ENCODE assay signal across 8 cellular contexts in genomic region chr6:37499433-37500293, GRCh38. TPM values are rescaled to one million over a fixed set of nuclear protein-coding genes. Genes with fewer than 3 reads are reported as not detected.
DNase-seq lines count a peak whose midpoint lies in the region; ATAC-seq and TF ChIP-seq lines count a peak whose summit lies in the region.

Gene CCDC167 (minus strand): TSS chr6:37499893. CDS start chr6:37499863, 30 bp downstream.

- H3K9ac ChIP-seq in H9 (ENCODE audit: extremely low read depth, insufficient read length, low read length): peak within 1 kb of the TSS; percentile 86

- peak within 1 kb of the TSS; percentile 97 to 99 (median 98) for H3K27ac Mint-ChIP-seq in H9
- H3K27ac Mint-ChIP-seq in activated T-helper 2 cell treated with anti-CD3 and anti-CD28 coated beads, Interferon-gamma antibody, Interleukin-2, Interleukin-4, amounts not matched to agents 10 μg/mL and 5 μg/mL and 100 μg/mL, durations not matched to agents 14 hours and 24 hours and 36 hours: peak within 1 kb of the TSS; percentile 96
- H3K27ac Mint-ChIP-seq in natural killer cell treated with Interleukin-12 subunit alpha and Interleukin-12 subunit beta and Interleukin-15 and Interleukin-18, amount 100 ng/mL, for 72 hours: peak within 1 kb of the TSS; percentile 91 to 96

- no peak for TF ChIP-seq CTCF in H9 (conservative IDR thresholded peaks at IDR 0.05)

- no peaks in the 10 kb centered on the region for H3K9me3 ChIP-seq in H9 (ENCODE audit: control insufficient read depth, low read depth, low read length)

- peaks cover 2% of the 10 kb centered on the region for H4K20me1 ChIP-seq in H9 (ENCODE audit: control insufficient read depth, insufficient read depth, insufficient read length)

- ATAC-seq in natural killer cell treated with Interleukin-12 subunit alpha and Interleukin-12 subunit beta and Interleukin-15 and Interleukin-18, amount 100 ng/mL, for 72 hours: peak; percentile 95 to 98

- H3K14ac ChIP-seq in H9 (ENCODE audit: insufficient read depth, low read length): peak within 1 kb of the TSS; percentile 90

- H3K79me1 ChIP-seq in H9 (ENCODE audit: insufficient read depth, low read depth, low read length, poor library complexity, severe bottlenecking): no peaks in the 10 kb centered on the region

- peak within 1 kb of the TSS; percentile 76 for H3K18ac ChIP-seq in H9 (ENCODE audit: insufficient read length, low read depth, low read length)

- DNase-seq in ELR (ENCODE audit: low read depth) (peak; percentile 100), H9 (peak; percentile 100), M059J (ENCODE audit: low read depth) (peak; percentile 100), fibroblast of peridontal ligament (ENCODE audit: extremely low read depth) (peak; percentile 94)
- peak; percentile 96 for DNase-seq in activated T-helper 2 cell treated with anti-CD3 and anti-CD28 coated beads, Interferon-gamma antibody, Interleukin-2, Interleukin-4, amounts not matched to agents 10 μg/mL and 5 μg/mL and 100 μg/mL, durations not matched to agents 14 hours and 24 hours and 36 hours (ENCODE audit: low spot score)
- peak; percentile 97 for DNase-seq in natural killer cell treated with Interleukin-12 subunit alpha and Interleukin-12 subunit beta and Interleukin-15 and Interleukin-18, amount 100 ng/mL, for 72 hours (ENCODE audit: low spot score)
- DNase-seq in stimulated activated naive CD4-positive, alpha-beta T cell treated with Interleukin-2 at 50 U/mL for 16 hours (lab: John Stamatoyannopoulos, UW): peak; percentile 96

- peak; percentile 57 for TF ChIP-seq POLR2A in Raji (IDR thresholded peaks at IDR 0.05; ENCODE audit: insufficient read depth, low read depth, low read length)

- H3K4me2 ChIP-seq in H9 (ENCODE audit: insufficient read depth, insufficient read length, low read length): peak within 1 kb of the TSS; percentile 67

- H3K27me3 ChIP-seq in H9 (ENCODE audit: insufficient read depth, low read length): no peaks in the 10 kb centered on the region

- H3K4ac ChIP-seq in H9 (ENCODE audit: low read depth, low read length): no peak within 1 kb of the TSS

- WGBS in H9 (ENCODE audit: extremely low coverage, insufficient read length, low lambda C conversion rate): no CpG with 5 or more reads among the region's 38 CpGs

- no peaks in the 10 kb centered on the region for H3K79me2 ChIP-seq in H9 (ENCODE audit: insufficient read depth, low read length)

- H3T11ph ChIP-seq in H9 (ENCODE audit: low read length): no peak within 1 kb of the TSS

- H3K4me3 Mint-ChIP-seq in H9: peak within 1 kb of the TSS; percentile 82 to 95
- H3K4me3 Mint-ChIP-seq in activated T-helper 2 cell treated with anti-CD3 and anti-CD28 coated beads, Interferon-gamma antibody, Interleukin-2, Interleukin-4, amounts not matched to agents 10 μg/mL and 5 μg/mL and 100 μg/mL, durations not matched to agents 14 hours and 24 hours and 36 hours (ENCODE audit: low read depth): peak within 1 kb of the TSS; percentile 93
- peak within 1 kb of the TSS; percentile 95 for H3K4me3 Mint-ChIP-seq in natural killer cell treated with Interleukin-12 subunit alpha and Interleukin-12 subunit beta and Interleukin-15 and Interleukin-18, amount 100 ng/mL, for 72 hours

- no peak within 1 kb of the TSS for H3K56ac ChIP-seq in H9 (ENCODE audit: insufficient read length, low read depth, low read length)

- no peak within 1 kb of the TSS for H2BK15ac ChIP-seq in H9 (ENCODE audit: low read depth, low read length)

- intact Hi-C loops in activated T-helper 2 cell treated with anti-CD3 and anti-CD28 coated beads, Interferon-gamma antibody, Interleukin-2, Interleukin-4, amounts not matched to agents 10 μg/mL and 5 μg/mL and 100 μg/mL, durations not matched to agents 14 hours and 24 hours and 36 hours (cut with micrococcal nuclease): loop anchor here (1.0 to 5.0 kb wide), 5 partner anchors 17 to 587 kb away; partner anchors contain the start of genes CMTR1 and MDGA1

- peak within 1 kb of the TSS; percentile 4 for H2AFZ ChIP-seq in H9 (ENCODE audit: low read length)

- peak within 1 kb of the TSS; percentile 40 for H3K27ac ChIP-seq in H9 (ENCODE audit: insufficient read length, low read depth, low read length)

- no peak within 1 kb of the TSS for H3K23ac ChIP-seq in H9 (ENCODE audit: insufficient read length, low read depth, low read length)

- no peak within 1 kb of the TSS for H2BK12ac ChIP-seq in H9 (ENCODE audit: insufficient read length, low read depth, low read length)

- no peaks in the 10 kb centered on the region; a peak in 1 of 5 replicates for H3K9me3 Mint-ChIP-seq in H9
- H3K9me3 Mint-ChIP-seq in activated T-helper 2 cell treated with anti-CD3 and anti-CD28 coated beads, Interferon-gamma antibody, Interleukin-2, Interleukin-4, amounts not matched to agents 10 μg/mL and 5 μg/mL and 100 μg/mL, durations not matched to agents 14 hours and 24 hours and 36 hours: no peaks in the 10 kb centered on the region
- H3K9me3 Mint-ChIP-seq in natural killer cell treated with Interleukin-12 subunit alpha and Interleukin-12 subunit beta and Interleukin-15 and Interleukin-18, amount 100 ng/mL, for 72 hours: no peaks in the 10 kb centered on the region

- H2BK20ac ChIP-seq in H9 (ENCODE audit: low read depth, low read length, poor library complexity, severe bottlenecking): no peak within 1 kb of the TSS

- H4K5ac ChIP-seq in H9 (ENCODE audit: insufficient read length, low read depth, low read length): no peak within 1 kb of the TSS

- no peak within 1 kb of the TSS for H2AK5ac ChIP-seq in H9 (ENCODE audit: insufficient read length, low read length)

- peaks cover 2% of the 10 kb centered on the region; the same call in 1 of the 2 replicates for H3K4me1 ChIP-seq in H9 (ENCODE audit: insufficient read depth, low read length)

- H3K27me3 Mint-ChIP-seq in H9 (ENCODE audit: low read depth): peaks cover 24% of the 10 kb centered on the region
- H3K27me3 Mint-ChIP-seq in activated T-helper 2 cell treated with anti-CD3 and anti-CD28 coated beads, Interferon-gamma antibody, Interleukin-2, Interleukin-4, amounts not matched to agents 10 μg/mL and 5 μg/mL and 100 μg/mL, durations not matched to agents 14 hours and 24 hours and 36 hours (ENCODE audit: low read depth): no peaks in the 10 kb centered on the region
- no peaks in the 10 kb centered on the region for H3K27me3 Mint-ChIP-seq in natural killer cell treated with Interleukin-12 subunit alpha and Interleukin-12 subunit beta and Interleukin-15 and Interleukin-18, amount 100 ng/mL, for 72 hours

- H2BK5ac ChIP-seq in H9 (ENCODE audit: insufficient read length, low read length): no peak within 1 kb of the TSS

- peaks cover 25 to 32% of the 10 kb centered on the region in 2 experiments for H3K4me1 Mint-ChIP-seq in H9
- H3K4me1 Mint-ChIP-seq in activated T-helper 2 cell treated with anti-CD3 and anti-CD28 coated beads, Interferon-gamma antibody, Interleukin-2, Interleukin-4, amounts not matched to agents 10 μg/mL and 5 μg/mL and 100 μg/mL, durations not matched to agents 14 hours and 24 hours and 36 hours (ENCODE audit: low read depth): peaks cover 64% of the 10 kb centered on the region
- H3K4me1 Mint-ChIP-seq in natural killer cell treated with Interleukin-12 subunit alpha and Interleukin-12 subunit beta and Interleukin-15 and Interleukin-18, amount 100 ng/mL, for 72 hours (ENCODE audit: low read depth in 2 of 2): peaks cover 53 to 67% of the 10 kb centered on the region in 2 donors

- no peak within 1 kb of the TSS for H4K8ac ChIP-seq in H9 (replicated peaks; ENCODE audit: insufficient read length, low read depth, low read length)

- no peaks in the 10 kb centered on the region for H3K23me2 ChIP-seq in H9 (ENCODE audit: insufficient read length, low read depth, low read length, poor library complexity, severe bottlenecking)

- no peak within 1 kb of the TSS for H2BK120ac ChIP-seq in H9 (ENCODE audit: low read depth, low read length, poor library complexity, severe bottlenecking)

- no peaks in the 10 kb centered on the region; a peak in 1 of 7 replicates for H3K36me3 Mint-ChIP-seq in H9 (ENCODE audit: insufficient read depth in 1 of 3, low read depth in 3 of 3)
- peaks cover 25% of the 10 kb centered on the region for H3K36me3 Mint-ChIP-seq in activated T-helper 2 cell treated with anti-CD3 and anti-CD28 coated beads, Interferon-gamma antibody, Interleukin-2, Interleukin-4, amounts not matched to agents 10 μg/mL and 5 μg/mL and 100 μg/mL, durations not matched to agents 14 hours and 24 hours and 36 hours (ENCODE audit: low read depth)
- no peaks in the 10 kb centered on the region for H3K36me3 Mint-ChIP-seq in natural killer cell treated with Interleukin-12 subunit alpha and Interleukin-12 subunit beta and Interleukin-15 and Interleukin-18, amount 100 ng/mL, for 72 hours

- H4K91ac ChIP-seq in H9 (ENCODE audit: insufficient read length, low read depth, low read length): no peak within 1 kb of the TSS

RNA-seq across cellular contexts. Expression of gene CCDC167, which starts in this region (rescaled TPM):
- total RNA-seq in H9 (2021): 28.0 and 31.9 TPM in 2 replicates
- total RNA-seq in M059J (2014; rRNA removed; shearing (Covaris generic)): 61.9 and 87.7 TPM in 2 replicates
- 69.8 and 76.9 TPM in 2 replicates for total RNA-seq in activated T-helper 2 cell treated with anti-CD3 and anti-CD28 coated beads, Interferon-gamma antibody, Interleukin-2, Interleukin-4, amounts not matched to agents 10 μg/mL and 5 μg/mL and 100 μg/mL, durations not matched to agents 14 hours and 24 hours and 36 hours
- total RNA-seq in natural killer cell treated with Interleukin-12 subunit alpha and Interleukin-12 subunit beta and Interleukin-15 and Interleukin-18, amount 100 ng/mL, for 72 hours: 10 to 100 TPM; 46.0 to 54.8 TPM

Comparison
In these comparisons a context has a peak if more than half of its experiments do, and no peak if none do; other contexts are left out.
1. Peak in every context shown above with its lines: DNase-seq, ATAC-seq and H3K27ac ChIP-seq.